ENCODE assay signal across 8 cellular contexts in the genomic region with DNA sequence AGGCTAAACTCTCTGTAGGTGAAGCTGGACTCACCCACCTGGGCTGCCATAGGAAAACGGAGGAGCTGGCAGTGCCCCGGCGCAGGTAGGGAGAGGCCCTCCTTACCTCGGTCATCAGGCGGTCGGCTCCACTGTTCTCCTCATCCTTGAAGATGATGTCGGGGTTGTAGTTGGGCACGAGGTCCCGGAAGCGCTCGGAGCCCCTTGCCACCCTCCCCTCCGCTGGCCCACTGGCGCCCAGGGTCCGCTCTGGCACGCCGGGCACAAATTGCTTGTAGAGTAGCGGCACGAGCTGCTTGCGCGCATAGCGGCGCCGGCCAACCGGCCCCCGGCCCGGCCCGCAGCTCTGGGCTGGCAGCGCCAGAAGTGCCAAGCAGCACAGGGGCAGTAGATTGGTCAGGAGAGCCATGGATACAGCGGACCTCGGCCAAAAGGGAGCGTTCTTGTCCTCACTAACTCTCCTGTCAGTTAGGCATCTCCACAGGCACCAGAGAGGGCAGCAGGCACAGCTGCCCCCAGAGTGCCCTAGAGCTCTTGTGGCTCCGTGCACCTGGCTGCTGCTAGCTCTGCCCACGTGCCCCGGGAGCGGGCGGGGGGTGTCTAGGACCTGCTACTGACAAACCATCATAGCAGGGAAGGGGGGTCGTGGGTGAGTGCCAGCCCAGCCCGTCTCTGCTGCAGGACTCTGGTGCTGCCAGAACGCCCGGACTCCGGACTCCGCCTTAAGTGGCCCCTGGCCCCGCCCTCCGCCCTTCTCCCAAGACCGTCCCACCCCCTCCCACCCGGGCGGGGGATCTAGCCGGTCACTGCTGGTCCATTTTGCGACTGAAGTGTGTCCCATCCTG. TPM values are rescaled to one million over a fixed set of nuclear protein-coding genes. Genes with fewer than 3 reads are reported as not detected.
DNase-seq lines count a peak whose midpoint lies in the region; ATAC-seq, FAIRE-seq and TF ChIP-seq lines count a peak whose summit lies in the region.

A gene (minus strand): TSS at position 698 of the 845 bp plus-strand sequence. CDS start 289 bp downstream, at position 409.

- no peak for TF ChIP-seq CTCF in astrocyte (IDR thresholded peaks at IDR 0.05; ENCODE audit: insufficient read depth, low read depth, low read length)
- TF ChIP-seq CTCF in lower lobe of right lung (IDR thresholded peaks at IDR 0.05), result no peak

- H3K27ac ChIP-seq in astrocyte (ENCODE audit: low read depth, low read length) (no peak within 1 kb of the TSS), lower lobe of right lung (no peak within 1 kb of the TSS)

- intact Hi-C loops in lower lobe of right lung (cut with DNase I), result no loop called here

- H3K9me3 Mint-ChIP-seq in astrocyte (ENCODE audit: unreplicated experiment), result no peaks in the 10 kb centered on the region

- peaks cover 35% of the 10 kb centered on the region for H3K27me3 Mint-ChIP-seq in astrocyte (ENCODE audit: low read depth, unreplicated experiment)

- H3K27me3 ChIP-seq in MG63, result peaks cover 9% of the 10 kb centered on the region
- H3K27me3 ChIP-seq in astrocyte (ENCODE audit: insufficient read depth, low read length), result peaks cover 51% of the 10 kb centered on the region
- peaks cover 54% of the 10 kb centered on the region for H3K27me3 ChIP-seq in lower lobe of right lung (ENCODE audit: low read depth)

- no peak within 1 kb of the TSS for H2AFZ ChIP-seq in astrocyte (ENCODE audit: low read depth, low read length)

- no peak for FAIRE-seq in astrocyte (lab: Jason Lieb, UNC)

- H3K4me1 ChIP-seq in astrocyte (ENCODE audit: insufficient read depth, low read length), result peaks cover 32% of the 10 kb centered on the region
- peaks cover 58% of the 10 kb centered on the region for H3K4me1 ChIP-seq in lower lobe of right lung

- DNase-seq in ACHN (peak; percentile 47), MG63 (peak; percentile 43), astrocyte (ENCODE audit: low read depth) (no peak), lower lobe of right lung (peak; percentile 61), mesenteric fat pad (ENCODE audit: low spot score) (no peak)

- H3K4me3 ChIP-seq in MG63 (no peak within 1 kb of the TSS), astrocyte (ENCODE audit: insufficient read depth, low read depth, low read length) (peak within 1 kb of the TSS; percentile 19), lower lobe of right lung (peak within 1 kb of the TSS; percentile 38)

- H3K9me3 ChIP-seq in MG63 (no peaks in the 10 kb centered on the region), astrocyte (ENCODE audit: insufficient read depth, low read depth, low read length) (no peaks in the 10 kb centered on the region), lower lobe of right lung (no peaks in the 10 kb centered on the region)

- H3K27ac Mint-ChIP-seq in astrocyte (ENCODE audit: unreplicated experiment), result peak within 1 kb of the TSS; percentile 68

- peaks cover 28% of the 10 kb centered on the region for H3K36me3 Mint-ChIP-seq in astrocyte (ENCODE audit: low read depth, unreplicated experiment)

- H3K79me2 ChIP-seq in astrocyte (ENCODE audit: insufficient read depth, low read length), result no peaks in the 10 kb centered on the region

- H3K4me2 ChIP-seq in astrocyte (ENCODE audit: low read length), result peak within 1 kb of the TSS; percentile 62

- peak within 1 kb of the TSS; percentile 40 for H3K4me3 Mint-ChIP-seq in astrocyte (ENCODE audit: unreplicated experiment)

- H3K9ac ChIP-seq in astrocyte (ENCODE audit: low read length), result no peak within 1 kb of the TSS

- no peaks in the 10 kb centered on the region for H3K4me1 Mint-ChIP-seq in astrocyte (ENCODE audit: low read depth, unreplicated experiment)

- in situ Hi-C loops in ACHN (cut with HindIII; ENCODE audit: low pct_ligation_motif_present, low pct_unique_long_range_greater_than_20kb, low sequenced_read_pairs), result no loop called here

- H3K36me3 ChIP-seq in MG63 (peaks cover 3% of the 10 kb centered on the region), astrocyte (ENCODE audit: insufficient read depth, low read length) (peaks cover 14% of the 10 kb centered on the region), lower lobe of right lung (peaks cover 36% of the 10 kb centered on the region)

- H4K20me1 ChIP-seq in astrocyte (ENCODE audit: insufficient read depth, low read length), result peaks cover 38% of the 10 kb centered on the region

- peak; percentile 36 to 42 for ATAC-seq in lower lobe of right lung
- ATAC-seq in HG03378 (IDR thresholded peaks at IDR 0.05; ENCODE audit: unreplicated experiment), result no peak
- ATAC-seq in HG03095 (IDR thresholded peaks at IDR 0.05; ENCODE audit: unreplicated experiment), result no peak
- no peak for ATAC-seq in GM19023 (IDR thresholded peaks at IDR 0.05; ENCODE audit: unreplicated experiment)

RNA-seq across cellular contexts. Expression of the gene that starts here (rescaled TPM):
- total RNA-seq in MG63 (2014; rRNA removed; shearing (Covaris generic); ENCODE audit: low replicate concordance), result not detected in 2 replicates
- 0.05 and 0.16 TPM in 2 replicates for total RNA-seq in astrocyte
- 1.5 TPM for total RNA-seq in lower lobe of right lung
- 1.5 TPM for total RNA-seq in mesenteric fat pad

Comparison
In these comparisons a context has a peak if more than half of its experiments do, and no peak if none do; other contexts are left out.
1. Peak in DNase-seq in MG63; RNA of the gene not detected or under 1 TPM.
2. DNase-seq: peak in ACHN (single experiment) and lower lobe of right lung (single experiment); none in astrocyte (single experiment) and mesenteric fat pad (single experiment).
3. ATAC-seq: peak in lower lobe of right lung (2 of 2); none in HG03378 (single experiment), HG03095 (single experiment) and GM19023 (single experiment).